ENCODE assay signal across 13 cellular contexts in the genomic region with DNA sequence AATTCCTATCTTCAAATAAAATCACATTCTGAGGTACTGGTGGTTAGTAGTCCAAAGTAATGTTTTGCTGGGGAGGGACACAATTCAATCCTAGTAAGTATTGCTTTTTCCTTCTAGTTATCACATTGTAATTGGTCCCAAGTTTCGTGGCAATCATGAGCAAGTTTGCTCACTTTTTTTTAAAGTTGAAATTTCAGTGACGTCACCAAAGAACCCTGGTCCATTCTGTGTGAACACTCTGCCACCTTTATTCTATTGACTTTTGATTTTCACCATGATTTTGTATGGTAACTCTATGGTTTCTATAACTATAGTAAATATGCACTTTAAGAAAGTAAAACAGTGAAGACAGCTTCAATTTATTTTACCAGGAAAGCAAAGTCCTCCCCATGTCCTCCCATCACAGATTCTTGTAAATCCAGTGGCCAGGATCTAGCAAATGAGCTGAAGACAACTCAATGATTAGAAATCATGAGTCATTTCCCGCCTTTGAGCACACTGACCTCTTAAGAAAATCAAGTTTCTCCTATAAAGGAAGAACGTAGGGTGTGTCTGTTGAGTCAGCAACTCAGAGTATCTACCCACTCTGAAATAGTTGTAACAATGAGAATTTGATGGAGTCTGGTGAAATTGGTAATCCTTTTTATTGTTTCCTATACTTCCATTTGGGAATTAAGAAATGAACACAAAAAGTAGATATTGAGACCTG.
DNase-seq lines count a peak whose midpoint lies in the region; FAIRE-seq and TF ChIP-seq lines count a peak whose summit lies in the region.
"Had no signal": no experiment of that assay in that cellular context is flagged by ENCODE, and none has a peak within 500 bp of the region (broad histone marks: within the 10 kb centered on the region; RNA-seq: fewer than 3 reads in every experiment).

No MANE protein-coding gene starts in this region.

- H2AFZ ChIP-seq in osteoblast (ENCODE audit: low read length), result peak overlapping the region; percentile 67

- H4K20me1 ChIP-seq in osteoblast (ENCODE audit: insufficient read depth, low read length), result no peaks in the 10 kb centered on the region

- no peaks in the 10 kb centered on the region for H3K9me3 ChIP-seq in osteoblast (ENCODE audit: low read depth, low read length)

- peak; percentile 39 for FAIRE-seq in RCC 7860 (lab: Jason Lieb, UNC)
- FAIRE-seq: GM12892 had no signal

- no peak for TF ChIP-seq CTCF in osteoblast (IDR thresholded peaks at IDR 0.05; ENCODE audit: extremely low read depth, low read depth, low read length)

- no peak overlapping the region for H3K4me3 ChIP-seq in osteoblast (ENCODE audit: insufficient read depth, low read length)

- H3K27me3 ChIP-seq in osteoblast (ENCODE audit: insufficient read depth, low read length), result no peaks in the 10 kb centered on the region

- H3K79me2 ChIP-seq in osteoblast (ENCODE audit: insufficient read depth, low read length), result no peaks in the 10 kb centered on the region

- H3K36me3 ChIP-seq in osteoblast (ENCODE audit: insufficient read depth, low read length), result no peaks in the 10 kb centered on the region

- H3K4me1 ChIP-seq in osteoblast (ENCODE audit: insufficient read depth, low read length), result no peaks in the 10 kb centered on the region

- H3K27ac ChIP-seq in osteoblast (ENCODE audit: low read depth, low read length), result no peak overlapping the region
- no peak overlapping the region for H3K27ac ChIP-seq in substantia nigra (ENCODE audit: low read depth, low read length, poor library complexity, severe bottlenecking)

- DNase-seq in HCEC 1CT (peak; percentile 84), RCC 7860 (ENCODE audit: low spot score) (peak; percentile 64), dermis blood vessel endothelial cell (peak; percentile 0), osteoblast (ENCODE audit: insufficient read length, low spot score, missing footprints) (peak; percentile 26), NCI-H774 (lab: John Stamatoyannopoulos, UW) (no peak), inferior parietal cortex (ENCODE audit: extremely low spot score) (no peak), substantia nigra (lab: John Stamatoyannopoulos, UW) (no peak), AG20443 (ENCODE audit: low spot score) (no peak)
- DNase-seq: activated CD4-positive, alpha-beta T cell treated with anti-CD3 and anti-CD28 coated beads, Interleukin-2, amount 50 U/mL, for 4 hours; activated gamma-delta T cell; NCI-H1048; NCI-H524 treated with DMSO at 0.1 percent for 48 hours had no signal

- no peak overlapping the region for H3K4me2 ChIP-seq in osteoblast (ENCODE audit: insufficient read depth, low read length)

Comparison
In these comparisons a context has a peak if more than half of its experiments do, and no peak if none do; other contexts are left out.
1. DNase-seq: peak in HCEC 1CT (single experiment), RCC 7860 (single experiment), dermis blood vessel endothelial cell (single experiment) and osteoblast (single experiment); none in NCI-H774 (single experiment), inferior parietal cortex (single experiment), substantia nigra (0 of 49) and AG20443 (single experiment).